1 cellular context compared by ENCODE assay signal in genomic region chr12:10132971-10133370, GRCh38.
TF ChIP-seq lines count a peak whose summit lies in the region.

No MANE protein-coding gene starts in this region.

TF ChIP-seq in H1, 55 proteins besides CTCF, POLR2A, EP300 and RAD21:
- no peak for TF ChIP-seq CBX8 (IDR thresholded peaks at IDR 0.05; ENCODE audit: borderline replicate concordance, low read depth, low read length)
- no peak for TF ChIP-seq SIRT6 (IDR thresholded peaks at IDR 0.05; ENCODE audit: low read length)
- no peak for TF ChIP-seq TEAD4 (IDR thresholded peaks at IDR 0.05; ENCODE audit: low read depth, low read length)
- TF ChIP-seq NRF1 (IDR thresholded peaks at IDR 0.05; ENCODE audit: low read depth, low read length) = no peak
- TF ChIP-seq EGR1 (IDR thresholded peaks at IDR 0.05; ENCODE audit: borderline replicate concordance, low read depth, low read length) = no peak
- TF ChIP-seq KDM1A (IDR thresholded peaks at IDR 0.05; ENCODE audit: borderline replicate concordance, low read length) = no peak
- no peak for TF ChIP-seq CREB1 (IDR thresholded peaks at IDR 0.05)
- no peak for TF ChIP-seq ZNF274 (IDR thresholded peaks at IDR 0.05; ENCODE audit: borderline replicate concordance, extremely low read depth, low read length)
- no peak for TF ChIP-seq SIX5 (IDR thresholded peaks at IDR 0.05; ENCODE audit: low read depth, low read length)
- no peak for TF ChIP-seq E2F6 (IDR thresholded peaks at IDR 0.05)
- no peak for TF ChIP-seq SP4 (IDR thresholded peaks at IDR 0.05; ENCODE audit: low read length)
- no peak for TF ChIP-seq FOSL1 (IDR thresholded peaks at IDR 0.05; ENCODE audit: insufficient read depth, low read depth, low read length)
- no peak for TF ChIP-seq GTF2F1 (IDR thresholded peaks at IDR 0.05; ENCODE audit: borderline replicate concordance, low read depth, low read length)
- no peak for TF ChIP-seq BACH1 (IDR thresholded peaks at IDR 0.05; ENCODE audit: low read length)
- TF ChIP-seq TCF12 (IDR thresholded peaks at IDR 0.05; ENCODE audit: low read depth, low read length) = no peak
